In genomic region chr1:155017021-155017945, GRCh38 we compare ENCODE assay signal across 1 cellular context.
TF ChIP-seq lines count a peak whose summit lies in the region.

No MANE protein-coding gene starts in this region.

TF ChIP-seq in HepG2, 621 proteins besides CTCF, POLR2A, EP300 and RAD21 (continued from another document and continues in another):
- TF ChIP-seq KDM2A (CRISPR knock-in tag; IDR thresholded peaks at IDR 0.05; ENCODE audit: borderline replicate concordance, low read depth) (peak; percentile 99), SSRP1 (CRISPR knock-in tag; IDR thresholded peaks at IDR 0.05) (peak; percentile 84; the same call in 1 of the 2 replicates), ZNF672 (CRISPR knock-in tag; IDR thresholded peaks at IDR 0.05) (no peak), TSC22D2 (CRISPR knock-in tag; IDR thresholded peaks at IDR 0.05; ENCODE audit: borderline replicate concordance) (peak; percentile 28; the same call in 1 of the 2 replicates), NKX3-1 (CRISPR knock-in tag; IDR thresholded peaks at IDR 0.05) (peak; percentile 43; the same call in 1 of the 2 replicates), AHR (CRISPR knock-in tag; IDR thresholded peaks at IDR 0.05) (no peak; the same call in 1 of the 2 replicates), MEIS1 (CRISPR knock-in tag; IDR thresholded peaks at IDR 0.05; ENCODE audit: borderline replicate concordance) (no peak; the same call in 1 of the 2 replicates), ZNF652 (CRISPR knock-in tag; IDR thresholded peaks at IDR 0.05; ENCODE audit: borderline replicate concordance, low read depth) (peak; percentile 56; the same call in 1 of the 2 replicates), ZNF430 (CRISPR knock-in tag; IDR thresholded peaks at IDR 0.05) (no peak; the same call in 1 of the 2 replicates), RBM39 (IDR thresholded peaks at IDR 0.05; ENCODE audit: low read depth, low read length, poor library complexity, severe bottlenecking) (no peak), ZNF180 (CRISPR knock-in tag; IDR thresholded peaks at IDR 0.05; ENCODE audit: borderline replicate concordance, low read depth) (no peak), ZNF24 (IDR thresholded peaks at IDR 0.05) (no peak; the same call in 1 of the 2 replicates), ISX (CRISPR knock-in tag; conservative IDR thresholded peaks at IDR 0.05) (no peak), MAFG (CRISPR knock-in tag; IDR thresholded peaks at IDR 0.05) (no peak), NFYB (CRISPR knock-in tag; IDR thresholded peaks at IDR 0.05) (peak; percentile 23; the same call in 1 of the 2 replicates), SAFB2 (CRISPR knock-in tag; IDR thresholded peaks at IDR 0.05; ENCODE audit: borderline replicate concordance, low read depth) (peak; percentile 77), JARID2 (CRISPR knock-in tag; IDR thresholded peaks at IDR 0.05; ENCODE audit: insufficient replicate concordance) (peak; percentile 73), ZBTB1 (CRISPR knock-in tag; IDR thresholded peaks at IDR 0.05; ENCODE audit: borderline replicate concordance) (no peak), ATF7-NPFF (CRISPR knock-in tag; IDR thresholded peaks at IDR 0.05; ENCODE audit: low read depth) (peak; percentile 98), SATB2 (CRISPR knock-in tag; IDR thresholded peaks at IDR 0.05) (no peak), SRSF1 (optimal IDR thresholded peaks at IDR 0.05; ENCODE audit: low read depth, low read length) (peak; percentile 83), CBX5 (CRISPR knock-in tag; IDR thresholded peaks at IDR 0.05; ENCODE audit: borderline replicate concordance) (peak; percentile 95; the same call in 1 of the 2 replicates), ZNF674 (CRISPR knock-in tag; IDR thresholded peaks at IDR 0.05; ENCODE audit: low read depth) (no peak), ZBTB38 (CRISPR knock-in tag; IDR thresholded peaks at IDR 0.05) (peak; percentile 86), ZNF362 (CRISPR knock-in tag; IDR thresholded peaks at IDR 0.05; ENCODE audit: borderline replicate concordance) (peak; percentile 42; the same call in 1 of the 2 replicates), DR1 (CRISPR knock-in tag; IDR thresholded peaks at IDR 0.05) (0 out of 2 replicates have a peak, but pooled peaks have one; percentile 48), SP1 (IDR thresholded peaks at IDR 0.05) (no peak), SP1 (CRISPR knock-in tag; IDR thresholded peaks at IDR 0.05) (peak; percentile 65), TARDBP (CRISPR knock-in tag; IDR thresholded peaks at IDR 0.05) (peak; percentile 85; the same call in 1 of the 2 replicates), ZNF317 (CRISPR knock-in tag; IDR thresholded peaks at IDR 0.05) (0 out of 2 replicates have a peak, but pooled peaks have one; percentile 80), ZNF512 (CRISPR knock-in tag; IDR thresholded peaks at IDR 0.05) (no peak; the same call in 1 of the 2 replicates), ZNF33B (CRISPR knock-in tag; IDR thresholded peaks at IDR 0.05) (no peak), KDM6A (CRISPR knock-in tag; IDR thresholded peaks at IDR 0.05; ENCODE audit: low read depth) (no peak), ZNF567 (CRISPR knock-in tag; IDR thresholded peaks at IDR 0.05; ENCODE audit: borderline replicate concordance) (no peak), ZNF234 (CRISPR knock-in tag; conservative IDR thresholded peaks at IDR 0.05) (no peak), CENPX (CRISPR knock-in tag; IDR thresholded peaks at IDR 0.05) (no peak), ZNF17 (CRISPR knock-in tag; IDR thresholded peaks at IDR 0.05) (no peak), ZNF709 (CRISPR knock-in tag; IDR thresholded peaks at IDR 0.05) (peak; percentile 48; the same call in 1 of the 2 replicates), NFIB (CRISPR knock-in tag; IDR thresholded peaks at IDR 0.05; ENCODE audit: borderline replicate concordance) (no peak), ZNF207 (IDR thresholded peaks at IDR 0.05; ENCODE audit: borderline replicate concordance) (no peak)
- TF ChIP-seq, protein P1, sequence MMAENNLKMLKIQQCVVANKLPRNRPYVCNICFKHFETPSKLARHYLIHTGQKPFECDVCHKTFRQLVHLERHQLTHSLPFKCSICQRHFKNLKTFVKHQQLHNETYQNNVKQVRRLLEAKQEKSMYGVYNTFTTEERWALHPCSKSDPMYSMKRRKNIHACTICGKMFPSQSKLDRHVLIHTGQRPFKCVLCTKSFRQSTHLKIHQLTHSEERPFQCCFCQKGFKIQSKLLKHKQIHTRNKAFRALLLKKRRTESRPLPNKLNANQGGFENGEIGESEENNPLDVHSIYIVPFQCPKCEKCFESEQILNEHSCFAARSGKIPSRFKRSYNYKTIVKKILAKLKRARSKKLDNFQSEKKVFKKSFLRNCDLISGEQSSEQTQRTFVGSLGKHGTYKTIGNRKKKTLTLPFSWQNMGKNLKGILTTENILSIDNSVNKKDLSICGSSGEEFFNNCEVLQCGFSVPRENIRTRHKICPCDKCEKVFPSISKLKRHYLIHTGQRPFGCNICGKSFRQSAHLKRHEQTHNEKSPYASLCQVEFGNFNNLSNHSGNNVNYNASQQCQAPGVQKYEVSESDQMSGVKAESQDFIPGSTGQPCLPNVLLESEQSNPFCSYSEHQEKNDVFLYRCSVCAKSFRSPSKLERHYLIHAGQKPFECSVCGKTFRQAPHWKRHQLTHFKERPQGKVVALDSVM (CRISPR knock-in tag; IDR thresholded peaks at IDR 0.05) = peak; percentile 67
- TF ChIP-seq, protein P2, sequence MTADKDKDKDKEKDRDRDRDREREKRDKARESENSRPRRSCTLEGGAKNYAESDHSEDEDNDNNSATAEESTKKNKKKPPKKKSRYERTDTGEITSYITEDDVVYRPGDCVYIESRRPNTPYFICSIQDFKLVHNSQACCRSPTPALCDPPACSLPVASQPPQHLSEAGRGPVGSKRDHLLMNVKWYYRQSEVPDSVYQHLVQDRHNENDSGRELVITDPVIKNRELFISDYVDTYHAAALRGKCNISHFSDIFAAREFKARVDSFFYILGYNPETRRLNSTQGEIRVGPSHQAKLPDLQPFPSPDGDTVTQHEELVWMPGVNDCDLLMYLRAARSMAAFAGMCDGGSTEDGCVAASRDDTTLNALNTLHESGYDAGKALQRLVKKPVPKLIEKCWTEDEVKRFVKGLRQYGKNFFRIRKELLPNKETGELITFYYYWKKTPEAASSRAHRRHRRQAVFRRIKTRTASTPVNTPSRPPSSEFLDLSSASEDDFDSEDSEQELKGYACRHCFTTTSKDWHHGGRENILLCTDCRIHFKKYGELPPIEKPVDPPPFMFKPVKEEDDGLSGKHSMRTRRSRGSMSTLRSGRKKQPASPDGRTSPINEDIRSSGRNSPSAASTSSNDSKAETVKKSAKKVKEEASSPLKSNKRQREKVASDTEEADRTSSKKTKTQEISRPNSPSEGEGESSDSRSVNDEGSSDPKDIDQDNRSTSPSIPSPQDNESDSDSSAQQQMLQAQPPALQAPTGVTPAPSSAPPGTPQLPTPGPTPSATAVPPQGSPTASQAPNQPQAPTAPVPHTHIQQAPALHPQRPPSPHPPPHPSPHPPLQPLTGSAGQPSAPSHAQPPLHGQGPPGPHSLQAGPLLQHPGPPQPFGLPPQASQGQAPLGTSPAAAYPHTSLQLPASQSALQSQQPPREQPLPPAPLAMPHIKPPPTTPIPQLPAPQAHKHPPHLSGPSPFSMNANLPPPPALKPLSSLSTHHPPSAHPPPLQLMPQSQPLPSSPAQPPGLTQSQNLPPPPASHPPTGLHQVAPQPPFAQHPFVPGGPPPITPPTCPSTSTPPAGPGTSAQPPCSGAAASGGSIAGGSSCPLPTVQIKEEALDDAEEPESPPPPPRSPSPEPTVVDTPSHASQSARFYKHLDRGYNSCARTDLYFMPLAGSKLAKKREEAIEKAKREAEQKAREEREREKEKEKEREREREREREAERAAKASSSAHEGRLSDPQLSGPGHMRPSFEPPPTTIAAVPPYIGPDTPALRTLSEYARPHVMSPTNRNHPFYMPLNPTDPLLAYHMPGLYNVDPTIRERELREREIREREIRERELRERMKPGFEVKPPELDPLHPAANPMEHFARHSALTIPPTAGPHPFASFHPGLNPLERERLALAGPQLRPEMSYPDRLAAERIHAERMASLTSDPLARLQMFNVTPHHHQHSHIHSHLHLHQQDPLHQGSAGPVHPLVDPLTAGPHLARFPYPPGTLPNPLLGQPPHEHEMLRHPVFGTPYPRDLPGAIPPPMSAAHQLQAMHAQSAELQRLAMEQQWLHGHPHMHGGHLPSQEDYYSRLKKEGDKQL (CRISPR knock-in tag; IDR thresholded peaks at IDR 0.05; ENCODE audit: low read depth) = peak; percentile 53; the same call in 1 of the 2 replicates
- TF ChIP-seq, protein P3, sequence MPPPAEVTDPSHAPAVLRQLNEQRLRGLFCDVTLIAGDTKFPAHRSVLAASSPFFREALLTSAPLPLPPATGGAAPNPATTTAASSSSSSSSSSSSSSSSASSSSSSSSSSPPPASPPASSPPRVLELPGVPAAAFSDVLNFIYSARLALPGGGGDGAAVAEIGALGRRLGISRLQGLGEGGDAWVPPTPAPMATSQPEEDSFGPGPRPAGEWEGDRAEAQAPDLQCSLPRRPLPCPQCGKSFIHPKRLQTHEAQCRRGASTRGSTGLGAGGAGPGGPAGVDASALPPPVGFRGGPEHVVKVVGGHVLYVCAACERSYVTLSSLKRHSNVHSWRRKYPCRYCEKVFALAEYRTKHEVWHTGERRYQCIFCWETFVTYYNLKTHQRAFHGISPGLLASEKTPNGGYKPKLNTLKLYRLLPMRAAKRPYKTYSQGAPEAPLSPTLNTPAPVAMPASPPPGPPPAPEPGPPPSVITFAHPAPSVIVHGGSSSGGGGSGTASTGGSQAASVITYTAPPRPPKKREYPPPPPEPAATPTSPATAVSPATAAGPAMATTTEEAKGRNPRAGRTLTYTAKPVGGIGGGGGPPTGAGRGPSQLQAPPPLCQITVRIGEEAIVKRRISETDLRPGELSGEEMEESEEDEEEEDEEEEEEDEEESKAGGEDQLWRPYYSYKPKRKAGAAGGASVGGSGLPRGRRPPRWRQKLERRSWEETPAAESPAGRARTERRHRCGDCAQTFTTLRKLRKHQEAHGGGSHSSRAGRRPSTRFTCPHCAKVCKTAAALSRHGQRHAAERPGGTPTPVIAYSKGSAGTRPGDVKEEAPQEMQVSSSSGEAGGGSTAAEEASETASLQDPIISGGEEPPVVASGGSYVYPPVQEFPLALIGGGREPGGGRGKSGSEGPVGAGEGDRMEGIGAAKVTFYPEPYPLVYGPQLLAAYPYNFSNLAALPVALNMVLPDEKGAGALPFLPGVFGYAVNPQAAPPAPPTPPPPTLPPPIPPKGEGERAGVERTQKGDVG (CRISPR knock-in tag; IDR thresholded peaks at IDR 0.05; ENCODE audit: borderline replicate concordance) = peak; percentile 51; the same call in 1 of the 2 replicates
- TF ChIP-seq, protein P4, sequence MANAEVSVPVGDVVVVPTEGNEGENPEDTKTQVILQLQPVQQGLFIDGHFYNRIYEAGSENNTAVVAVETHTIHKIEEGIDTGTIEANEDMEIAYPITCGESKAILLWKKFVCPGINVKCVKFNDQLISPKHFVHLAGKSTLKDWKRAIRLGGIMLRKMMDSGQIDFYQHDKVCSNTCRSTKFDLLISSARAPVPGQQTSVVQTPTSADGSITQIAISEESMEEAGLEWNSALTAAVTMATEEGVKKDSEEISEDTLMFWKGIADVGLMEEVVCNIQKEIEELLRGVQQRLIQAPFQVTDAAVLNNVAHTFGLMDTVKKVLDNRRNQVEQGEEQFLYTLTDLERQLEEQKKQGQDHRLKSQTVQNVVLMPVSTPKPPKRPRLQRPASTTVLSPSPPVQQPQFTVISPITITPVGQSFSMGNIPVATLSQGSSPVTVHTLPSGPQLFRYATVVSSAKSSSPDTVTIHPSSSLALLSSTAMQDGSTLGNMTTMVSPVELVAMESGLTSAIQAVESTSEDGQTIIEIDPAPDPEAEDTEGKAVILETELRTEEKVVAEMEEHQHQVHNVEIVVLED (CRISPR knock-in tag; IDR thresholded peaks at IDR 0.05; ENCODE audit: borderline replicate concordance) = peak; percentile 64
- TF ChIP-seq, protein P5, sequence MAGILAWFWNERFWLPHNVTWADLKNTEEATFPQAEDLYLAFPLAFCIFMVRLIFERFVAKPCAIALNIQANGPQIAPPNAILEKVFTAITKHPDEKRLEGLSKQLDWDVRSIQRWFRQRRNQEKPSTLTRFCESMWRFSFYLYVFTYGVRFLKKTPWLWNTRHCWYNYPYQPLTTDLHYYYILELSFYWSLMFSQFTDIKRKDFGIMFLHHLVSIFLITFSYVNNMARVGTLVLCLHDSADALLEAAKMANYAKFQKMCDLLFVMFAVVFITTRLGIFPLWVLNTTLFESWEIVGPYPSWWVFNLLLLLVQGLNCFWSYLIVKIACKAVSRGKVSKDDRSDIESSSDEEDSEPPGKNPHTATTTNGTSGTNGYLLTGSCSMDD (CRISPR knock-in tag; IDR thresholded peaks at IDR 0.05) = no peak
- TF ChIP-seq, protein P6, sequence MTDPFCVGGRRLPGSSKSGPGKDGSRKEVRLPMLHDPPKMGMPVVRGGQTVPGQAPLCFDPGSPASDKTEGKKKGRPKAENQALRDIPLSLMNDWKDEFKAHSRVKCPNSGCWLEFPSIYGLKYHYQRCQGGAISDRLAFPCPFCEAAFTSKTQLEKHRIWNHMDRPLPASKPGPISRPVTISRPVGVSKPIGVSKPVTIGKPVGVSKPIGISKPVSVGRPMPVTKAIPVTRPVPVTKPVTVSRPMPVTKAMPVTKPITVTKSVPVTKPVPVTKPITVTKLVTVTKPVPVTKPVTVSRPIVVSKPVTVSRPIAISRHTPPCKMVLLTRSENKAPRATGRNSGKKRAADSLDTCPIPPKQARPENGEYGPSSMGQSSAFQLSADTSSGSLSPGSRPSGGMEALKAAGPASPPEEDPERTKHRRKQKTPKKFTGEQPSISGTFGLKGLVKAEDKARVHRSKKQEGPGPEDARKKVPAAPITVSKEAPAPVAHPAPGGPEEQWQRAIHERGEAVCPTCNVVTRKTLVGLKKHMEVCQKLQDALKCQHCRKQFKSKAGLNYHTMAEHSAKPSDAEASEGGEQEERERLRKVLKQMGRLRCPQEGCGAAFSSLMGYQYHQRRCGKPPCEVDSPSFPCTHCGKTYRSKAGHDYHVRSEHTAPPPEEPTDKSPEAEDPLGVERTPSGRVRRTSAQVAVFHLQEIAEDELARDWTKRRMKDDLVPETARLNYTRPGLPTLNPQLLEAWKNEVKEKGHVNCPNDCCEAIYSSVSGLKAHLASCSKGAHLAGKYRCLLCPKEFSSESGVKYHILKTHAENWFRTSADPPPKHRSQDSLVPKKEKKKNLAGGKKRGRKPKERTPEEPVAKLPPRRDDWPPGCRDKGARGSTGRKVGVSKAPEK (CRISPR knock-in tag; IDR thresholded peaks at IDR 0.05; ENCODE audit: borderline replicate concordance) = 0 out of 2 replicates have a peak, but pooled peaks have one; percentile 37
